20 cellular contexts compared by ENCODE assay signal in the genomic region with DNA sequence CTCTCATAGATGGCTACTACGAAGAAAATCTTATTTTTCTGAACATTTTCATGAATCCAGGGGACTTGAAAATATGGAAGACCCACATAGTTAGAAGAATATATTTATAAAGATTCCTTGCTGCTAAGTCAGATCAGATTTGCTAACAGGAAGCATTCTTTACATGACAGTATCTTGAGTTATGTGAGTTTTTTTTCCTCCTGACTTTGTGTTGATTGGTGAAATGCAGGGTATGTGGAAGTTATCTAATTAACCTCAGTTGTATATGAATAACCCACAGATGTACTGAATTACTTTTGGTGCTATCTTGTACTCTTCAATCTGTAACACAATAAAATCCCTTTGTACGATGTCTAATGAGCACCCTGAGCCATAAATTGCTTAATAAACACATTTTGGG.
DNase-seq lines count a peak whose midpoint lies in the region; ATAC-seq and TF ChIP-seq lines count a peak whose summit lies in the region.
"Had no signal": no experiment of that assay in that cellular context is flagged by ENCODE, and none has a peak within 500 bp of the region (broad histone marks: within the 10 kb centered on the region; RNA-seq: fewer than 3 reads in every experiment).

No MANE protein-coding gene starts in this region.

- no peaks in the 10 kb centered on the region for H3K27me3 ChIP-seq in ACC112 (ENCODE audit: insufficient read depth, low read length)
- H3K27me3 ChIP-seq: SJCRH30 had no signal

- peak overlapping the region; percentile 25; the same call in 1 of the 2 replicates for H3K27ac ChIP-seq in ACC112 (ENCODE audit: low read depth, low read length)
- H3K27ac ChIP-seq: BLaER1 treated with 17β-estradiol and CSF1 and Interleukin-3, amounts not matched to agents 10 nM and 100 nM; SJCRH30 had no signal

- ATAC-seq in HG03520 (IDR thresholded peaks at IDR 0.05; ENCODE audit: unreplicated experiment) (no peak), HG03039 (IDR thresholded peaks at IDR 0.05; ENCODE audit: unreplicated experiment) (no peak)
- ATAC-seq: K562 had no signal

- no peak overlapping the region for H2AFZ ChIP-seq in ACC112 (ENCODE audit: low read length, unreplicated experiment)

- H3K4me3 ChIP-seq in ACC112 (ENCODE audit: low read depth, low read length) (no peak overlapping the region), cardiac fibroblast (replicated peaks in 1 of 2; ENCODE audit: low read depth in 2 of 2, low read length in 2 of 2) (no peak overlapping the region)
- H3K4me3 ChIP-seq: BLaER1 treated with 17β-estradiol and CSF1 and Interleukin-3, amounts not matched to agents 10 nM and 100 nM; K562; SJCRH30 had no signal

- H3K79me2 ChIP-seq in ACC112 (ENCODE audit: control insufficient read depth, insufficient read depth, low read length, unreplicated experiment), result no peaks in the 10 kb centered on the region

- no peak for TF ChIP-seq CTCF in cardiac fibroblast (IDR thresholded peaks at IDR 0.05; ENCODE audit: low read depth, low read length)

- H3K36me3 ChIP-seq in ACC112 (ENCODE audit: insufficient read depth, low read length), result peaks cover 23% of the 10 kb centered on the region

- peaks cover 14% of the 10 kb centered on the region for H3K4me1 ChIP-seq in ACC112 (ENCODE audit: control insufficient read depth, insufficient read depth, low read length, unreplicated experiment)
- H3K4me1 ChIP-seq: SJCRH30 had no signal

- DNase-seq in HS-5 (ENCODE audit: low read depth), result peak; percentile 37
- DNase-seq in cardiac fibroblast (ENCODE audit: low read depth in 2 of 2), result peak; percentile 12 to 49
- DNase-seq in kidney glomerular epithelial cell (lab: John Stamatoyannopoulos, UW), result peak; percentile 11
- DNase-seq in globus pallidus (ENCODE audit: low spot score), result no peak
- DNase-seq in effector CD4-positive, alpha-beta T cell, result no peak
- DNase-seq: 8988T; CD8-positive, alpha-beta memory T cell; DMS79 treated with DMSO at 0.1 percent for 48 hours; GF-D8; H7; NCI-H1417 treated with DMSO at 0.1 percent for 48 hours; NCI-H1930; NCI-H510A; NCI-H774; SJCRH30 had no signal

Comparison
In these comparisons a context has a peak if more than half of its experiments do, and no peak if none do; other contexts are left out.
1. DNase-seq: peak in HS-5 (single experiment), cardiac fibroblast (2 of 2) and kidney glomerular epithelial cell (single experiment); none in globus pallidus (single experiment) and effector CD4-positive, alpha-beta T cell (single experiment).